In genomic region chr12:120651821-120652220, GRCh38 we compare ENCODE assay signal across 19 cellular contexts. TPM values are rescaled to one million over a fixed set of nuclear protein-coding genes. Genes with fewer than 3 reads are reported as not detected.
A peak's percentile ranks its signal among the peaks of the same experiment; 100 is the strongest.
DNase-seq lines count a peak whose midpoint lies in the region; ATAC-seq, FAIRE-seq and TF ChIP-seq lines count a peak whose summit lies in the region.
"Had no signal": no experiment of that assay in that cellular context is flagged by ENCODE, and none has a peak within 500 bp of the region (broad histone marks: within the 10 kb centered on the region; RNA-seq: fewer than 3 reads in every experiment).

No MANE protein-coding gene starts in this region.

- no peak overlapping the region for H3K27ac Mint-ChIP-seq in neural progenitor cell
- H3K27ac Mint-ChIP-seq: activated B cell treated with CpG ODN at 0.5 μM for 24 hours; CD4-positive, CD25-positive, alpha-beta regulatory T cell; endodermal cell; stimulated activated naive CD8-positive, alpha-beta T cell treated with anti-CD3 and anti-CD28 coated beads, Interleukin-15, Interleukin-2, amounts not matched to agents 100 ng/mL and 50 ng/mL, for 24 hours; T-cell had no signal

- TF ChIP-seq EP300 in H1 (IDR thresholded peaks at IDR 0.05; ENCODE audit: borderline replicate concordance in 1 of 2, low read depth in 2 of 2, low read length in 2 of 2), result no peak

- CTCF ChIA-PET in H1 (lab: Charles Lee; ENCODE audit: partially characterized antibody), result interaction anchor here (1.0 to 6.4 kb wide), 11 partner anchors 12 to 320 kb away, joined by 3 to 83 read pairs (median 4); partner anchors contain the start of genes CABP1 and POP5

- no peak overlapping the region for H3K14ac ChIP-seq in H1 (ENCODE audit: insufficient read length)

- H3K56ac ChIP-seq in H1 (replicated peaks; ENCODE audit: insufficient read length, low read depth, low read length), result no peak overlapping the region

- no peak overlapping the region for H2BK20ac ChIP-seq in H1 (ENCODE audit: low read length)

- H2AFZ ChIP-seq in H1 (ENCODE audit: low read length) (no peak overlapping the region), neural progenitor cell (replicated peaks) (no peak overlapping the region)

- no peak overlapping the region for H4K8ac ChIP-seq in H1 (ENCODE audit: extremely low read depth, insufficient read depth, low read length)

- no peak overlapping the region for H2BK15ac ChIP-seq in H1 (ENCODE audit: low read length)

- no peak for FAIRE-seq in H1 (lab: Jason Lieb, UNC)
- FAIRE-seq: keratinocyte, RCC 7860 had no signal

- no peak overlapping the region for H2BK12ac ChIP-seq in H1 (ENCODE audit: low read depth, low read length)

- no peak overlapping the region for H2BK120ac ChIP-seq in H1 (replicated peaks; ENCODE audit: low read depth, low read length)

- H2AK5ac ChIP-seq in H1 (ENCODE audit: low read depth, low read length), result no peak overlapping the region

- H3K4me2 ChIP-seq in H1 (ENCODE audit: insufficient read depth in 1 of 2, low read depth in 2 of 2, low read length in 2 of 2), result no peak overlapping the region; a peak in 2 of 4 replicates
- H3K4me2 ChIP-seq in neural progenitor cell, result peak overlapping the region; percentile 65

- H4K91ac ChIP-seq in H1 (replicated peaks; ENCODE audit: insufficient read length, low read length), result no peak overlapping the region

- no peaks in the 10 kb centered on the region for H3K36me3 Mint-ChIP-seq in neural progenitor cell
- H3K36me3 Mint-ChIP-seq: CD4-positive, CD25-positive, alpha-beta regulatory T cell; T-cell had no signal

- ATAC-seq in GM19324 (IDR thresholded peaks at IDR 0.05; ENCODE audit: low FRiP score, unreplicated experiment), result no peak
- ATAC-seq: T-cell had no signal

- POLR2A ChIA-PET in H1 (lab: Charles Lee; ENCODE audit: partially characterized antibody), result no interaction called here

- H3K27me3 Mint-ChIP-seq in neural progenitor cell (ENCODE audit: insufficient read depth, low read depth), result peaks cover 17% of the 10 kb centered on the region

- WGBS in H1 (ENCODE audit: extremely low coverage in 1 of 2, insufficient coverage in 1 of 2, insufficient read length in 1 of 2, insufficient replicate concordance in 2 of 2, low coverage in 1 of 2, low lambda C conversion rate in 2 of 2, missing lambda C conversion rate in 1 of 2), 2 experiments, result 88% methylated on average over 5 of the region's 5 CpGs; no CpG with 5 or more reads in 1 of the 2 experiments

- H3K9ac ChIP-seq in H1 (replicated peaks in 1 of 4; ENCODE audit: extremely low read depth in 1 of 4, low read depth in 3 of 4, low read length in 3 of 4), result no peak overlapping the region
- no peak overlapping the region for H3K9ac ChIP-seq in neural progenitor cell

- TF ChIP-seq RAD21 in H1 (IDR thresholded peaks at IDR 0.05 in 1 of 2, conservative IDR thresholded peaks at IDR 0.05 in 1 of 2; ENCODE audit: low read depth in 2 of 2, low read length in 2 of 2), result no peak

- H3K23me2 ChIP-seq in H1 (ENCODE audit: low read depth, low read length), result no peaks in the 10 kb centered on the region

- H4K20me1 ChIP-seq in H1 (replicated peaks in 1 of 2; ENCODE audit: control insufficient read depth in 1 of 2, insufficient read depth in 2 of 2, low read length in 2 of 2) (no peaks in the 10 kb centered on the region), neural progenitor cell (ENCODE audit: low read depth) (no peaks in the 10 kb centered on the region)

- H3K23ac ChIP-seq in H1 (ENCODE audit: insufficient read length), result no peak overlapping the region

- no peak for TF ChIP-seq CTCF in H1 (IDR thresholded peaks at IDR 0.05; ENCODE audit: control extremely low read depth in 1 of 3, insufficient read depth in 1 of 3, low read depth in 1 of 3, low read length in 3 of 3)
- TF ChIP-seq CTCF in neural progenitor cell (IDR thresholded peaks at IDR 0.05), result no peak

- DNase-seq in H7 (peak; percentile 22), NCI-H82 treated with DMSO at 0.1 percent for 48 hours (lab: John Stamatoyannopoulos, UW; ENCODE audit: unreplicated experiment) (peak; percentile 52), H1 (ENCODE audit: low read depth in 1 of 2, low spot score in 2 of 2) (no peak), neural progenitor cell (ENCODE audit: low spot score) (peak; percentile 34), kidney glomerular epithelial cell (lab: John Stamatoyannopoulos, UW) (no peak), DMS79 (lab: John Stamatoyannopoulos, UW) (no peak)
- DNase-seq: activated B cell treated with CpG ODN at 0.5 μM for 24 hours; activated naive CD4-positive, alpha-beta T cell treated with Interleukin-2 at 50 U/mL for 16 hours; CD4-positive, CD25-positive, alpha-beta regulatory T cell; DMS79 treated with DMSO at 0.1 percent for 48 hours; endodermal cell; NCI-H187 treated with DMSO at 0.1 percent for 48 hours; ovary; T-cell had no signal

- H3K4me1 ChIP-seq in H1 (replicated peaks in 1 of 4; ENCODE audit: control insufficient read depth in 3 of 4, insufficient read depth in 4 of 4, low read length in 3 of 4) (peaks cover 4 to 7% (median 4%) of the 10 kb centered on the region in 4 experiments), neural progenitor cell (peaks cover 30% of the 10 kb centered on the region)

- peaks cover 6% of the 10 kb centered on the region; the same call in 1 of the 2 replicates for H3K27me3 ChIP-seq in H7 (ENCODE audit: control insufficient read depth, insufficient read depth, low read length)
- no peaks in the 10 kb centered on the region for H3K27me3 ChIP-seq in H1 (replicated peaks in 1 of 4; ENCODE audit: control insufficient read depth in 3 of 4, extremely low read depth in 1 of 4, insufficient read depth in 3 of 4, low read length in 3 of 4)
- H3K27me3 ChIP-seq in neural progenitor cell, result peaks cover under 1% of the 10 kb centered on the region
- H3K27me3 ChIP-seq: ovary had no signal

- H3K4me3 Mint-ChIP-seq in neural progenitor cell, result peak overlapping the region; percentile 27
- H3K4me3 Mint-ChIP-seq: activated B cell treated with CpG ODN at 0.5 μM for 24 hours; CD4-positive, CD25-positive, alpha-beta regulatory T cell; endodermal cell; stimulated activated naive CD8-positive, alpha-beta T cell treated with anti-CD3 and anti-CD28 coated beads, Interleukin-15, Interleukin-2, amounts not matched to agents 100 ng/mL and 50 ng/mL, for 24 hours; T-cell had no signal

- H3K9me3 ChIP-seq in H1 (ENCODE audit: insufficient read depth in 2 of 2, low read depth in 1 of 2, low read length in 1 of 2) (no peaks in the 10 kb centered on the region), neural progenitor cell (ENCODE audit: low read depth) (no peaks in the 10 kb centered on the region)
- H3K9me3 ChIP-seq: ovary had no signal

- H3K4ac ChIP-seq in H1 (replicated peaks; ENCODE audit: insufficient read length, low read depth, low read length), result peak overlapping the region; percentile 40

- H4K5ac ChIP-seq in H1 (ENCODE audit: insufficient read length, low read depth, low read length), result no peak overlapping the region

- H3K27ac ChIP-seq in H1 (ENCODE audit: low read depth, low read length), result no peak overlapping the region
- H3K27ac ChIP-seq in neural progenitor cell, result no peak overlapping the region
- H3K27ac ChIP-seq: ovary had no signal

- H3F3A ChIP-seq in neural progenitor cell (ENCODE audit: low read depth), result peaks cover 19% of the 10 kb centered on the region

- H2BK5ac ChIP-seq in H1 (ENCODE audit: low read depth, low read length), result no peak overlapping the region

- peaks cover 62% of the 10 kb centered on the region for H3K4me1 Mint-ChIP-seq in neural progenitor cell

- H3K79me1 ChIP-seq in H1 (ENCODE audit: low read depth, low read length), result no peaks in the 10 kb centered on the region; the same call in 1 of the 2 replicates

- no peak for TF ChIP-seq POLR2A in H1 (IDR thresholded peaks at IDR 0.05; ENCODE audit: control extremely low read depth in 1 of 2, low read depth in 2 of 2, low read length in 2 of 2)

- H3K9me3 Mint-ChIP-seq in neural progenitor cell, result no peaks in the 10 kb centered on the region
- H3K9me3 Mint-ChIP-seq: activated B cell treated with CpG ODN at 0.5 μM for 24 hours; endodermal cell; stimulated activated naive CD8-positive, alpha-beta T cell treated with anti-CD3 and anti-CD28 coated beads, Interleukin-15, Interleukin-2, amounts not matched to agents 100 ng/mL and 50 ng/mL, for 24 hours; T-cell had no signal

- no peak overlapping the region for H3K18ac ChIP-seq in H1 (ENCODE audit: extremely low read depth, low read length)

- H3K4me3 ChIP-seq in H7 (ENCODE audit: insufficient read depth, low read depth, low read length) (no peak overlapping the region), H1 (ENCODE audit: extremely low read depth in 1 of 4, insufficient read depth in 2 of 4, low read depth in 3 of 4, low read length in 4 of 4) (no peak overlapping the region), neural progenitor cell (no peak overlapping the region)
- H3K4me3 ChIP-seq: ovary had no signal

- H3K79me2 ChIP-seq in H1 (ENCODE audit: control insufficient read depth in 1 of 2, insufficient read depth in 2 of 2, low read length in 2 of 2) (no peaks in the 10 kb centered on the region), neural progenitor cell (ENCODE audit: low read depth) (no peaks in the 10 kb centered on the region)

- no peaks in the 10 kb centered on the region for H3K36me3 ChIP-seq in H7 (replicated peaks; ENCODE audit: control insufficient read depth, insufficient read depth, low read length)
- no peaks in the 10 kb centered on the region for H3K36me3 ChIP-seq in H1 (ENCODE audit: control insufficient read depth in 2 of 4, insufficient read depth in 4 of 4, low read length in 3 of 4)
- H3K36me3 ChIP-seq in neural progenitor cell, result no peaks in the 10 kb centered on the region
- H3K36me3 ChIP-seq: ovary had no signal

RNA-seq across cellular contexts. Expression of gene CABP1, which starts 11.4 kb away (rescaled TPM):
- 4.4 and 6.0 TPM in 2 replicates for total RNA-seq in H7 (2014; rRNA removed; shearing (Covaris generic))
- total RNA-seq in H1 (2021; fragmentation: NEBNext Ultra II Directional; extraction: Animal tissue kit (Norgen Biotek cat#: 25700)), result 7.4 and 8.5 TPM in 2 replicates
- polyA plus RNA-seq in H1 (2011; rRNA removed), result 3.9 and 4.5 TPM in 2 replicates
- polyA plus RNA-seq in H1 (2011; cell fraction: cytosol; rRNA removed), result 5.9 TPM
- polyA plus RNA-seq in H1 (2011; cell fraction: nucleus; rRNA removed), result 6.8 TPM
- 6.0 to 8.6 TPM (median 7.8 TPM) in 4 replicates for polyA plus RNA-seq in H1 (2012, experiment 1 of 2)
- 4.0 TPM for polyA plus RNA-seq in H1 (2012, experiment 2 of 2)
- 2.8 TPM for polyA plus RNA-seq in H1 (2013, experiment 1 of 2)
- polyA plus RNA-seq in H1 (2013, experiment 2 of 2), result 2.7 TPM
- polyA minus RNA-seq in H1 (2011; rRNA and poly(A)+ RNA removed), result 4.9 and 5.4 TPM in 2 replicates
- polyA minus RNA-seq in H1 (2011; cell fraction: cytosol; rRNA and poly(A)+ RNA removed), result 1.6 TPM
- polyA minus RNA-seq in H1 (2011; cell fraction: nucleus; rRNA and poly(A)+ RNA removed), result 5.4 TPM
- 0.47 and 1.6 TPM in 2 replicates for total RNA-seq in neural progenitor cell (ENCODE audit: low replicate concordance)
- total RNA-seq: CD4-positive, CD25-positive, alpha-beta regulatory T cell; NCI-H460; T-cell had no signal
- polyA plus RNA-seq: CD4-positive, CD25-positive, alpha-beta regulatory T cell had no signal

RNA-seq across cellular contexts. Expression of gene MLEC, which starts 35.1 kb away (rescaled TPM):
- 142 and 181 TPM in 2 replicates for total RNA-seq in H7 (2014; rRNA removed; shearing (Covaris generic))
- 260 and 266 TPM in 2 replicates for total RNA-seq in H1 (2021; fragmentation: NEBNext Ultra II Directional; extraction: Animal tissue kit (Norgen Biotek cat#: 25700))
- 34.4 and 37.1 TPM in 2 replicates for polyA plus RNA-seq in H1 (2011; rRNA removed)
- 50.8 TPM for polyA plus RNA-seq in H1 (2011; cell fraction: cytosol; rRNA removed)
- 26.0 TPM for polyA plus RNA-seq in H1 (2011; cell fraction: nucleus; rRNA removed)
- 98.6 to 133 TPM (median 116 TPM) in 4 replicates for polyA plus RNA-seq in H1 (2012, experiment 1 of 2)
- polyA plus RNA-seq in H1 (2012, experiment 2 of 2), result 61.6 TPM
- 141 TPM for polyA plus RNA-seq in H1 (2013, experiment 1 of 2)
- 191 TPM for polyA plus RNA-seq in H1 (2013, experiment 2 of 2)
- 89.4 and 147 TPM in 2 replicates for polyA minus RNA-seq in H1 (2011; rRNA and poly(A)+ RNA removed)
- 75.7 TPM for polyA minus RNA-seq in H1 (2011; cell fraction: cytosol; rRNA and poly(A)+ RNA removed)
- polyA minus RNA-seq in H1 (2011; cell fraction: nucleus; rRNA and poly(A)+ RNA removed), result 32.8 TPM
- 94.7 and 100 TPM in 2 replicates for total RNA-seq in neural progenitor cell (ENCODE audit: low replicate concordance)

RNA-seq across cellular contexts. Expression of gene UNC119B, which starts 58.4 kb away (rescaled TPM):
- 15.8 and 26.4 TPM in 2 replicates for total RNA-seq in H7 (2014; rRNA removed; shearing (Covaris generic))
- 50.1 and 51.9 TPM in 2 replicates for total RNA-seq in H1 (2021; fragmentation: NEBNext Ultra II Directional; extraction: Animal tissue kit (Norgen Biotek cat#: 25700))
- 40.5 and 40.6 TPM in 2 replicates for polyA plus RNA-seq in H1 (2011; rRNA removed)
- polyA plus RNA-seq in H1 (2011; cell fraction: cytosol; rRNA removed), result 51.3 TPM
- polyA plus RNA-seq in H1 (2011; cell fraction: nucleus; rRNA removed), result 36.7 TPM
- polyA plus RNA-seq in H1 (2012, experiment 1 of 2), result 39.9 to 51.9 TPM (median 44.9 TPM) in 4 replicates
- 18.4 TPM for polyA plus RNA-seq in H1 (2012, experiment 2 of 2)
- 22.7 TPM for polyA plus RNA-seq in H1 (2013, experiment 1 of 2)
- polyA plus RNA-seq in H1 (2013, experiment 2 of 2), result 21.6 TPM
- polyA minus RNA-seq in H1 (2011; rRNA and poly(A)+ RNA removed), result 59.9 and 64.9 TPM in 2 replicates
- polyA minus RNA-seq in H1 (2011; cell fraction: cytosol; rRNA and poly(A)+ RNA removed), result 33.0 TPM
- polyA minus RNA-seq in H1 (2011; cell fraction: nucleus; rRNA and poly(A)+ RNA removed), result 28.7 TPM
- 58.4 and 58.9 TPM in 2 replicates for total RNA-seq in neural progenitor cell (ENCODE audit: low replicate concordance)

Comparison
In these comparisons a context has a peak if more than half of its experiments do, and no peak if none do; other contexts are left out.
1. DNase-seq: peak in H7 (single experiment), NCI-H82 treated with DMSO at 0.1 percent for 48 hours (single experiment) and neural progenitor cell (single experiment); none in H1 (0 of 2), kidney glomerular epithelial cell (single experiment) and DMS79 (single experiment).